ENCODE assay signal across 1 cellular context in genomic region chr1:204560590-204560989, GRCh38.
A peak's percentile ranks its signal among the peaks of the same experiment; 100 is the strongest.
TF ChIP-seq lines count a peak whose summit lies in the region.

No MANE protein-coding gene starts in this region.

TF ChIP-seq in HEK293, 187 proteins besides CTCF, POLR2A, EP300 and RAD21 (continued from another document):
- TF ChIP-seq ATF2 (tag by site-specific recombination; IDR thresholded peaks at IDR 0.05; ENCODE audit: low read depth) (peak; percentile 79), PRDM1 (tag by site-specific recombination; IDR thresholded peaks at IDR 0.05) (peak; percentile 85), ZBTB17 (tag by site-specific recombination; IDR thresholded peaks at IDR 0.05) (peak; percentile 73; the same call in 1 of the 2 replicates)
